ENCODE assay signal across 17 cellular contexts in the genomic region with DNA sequence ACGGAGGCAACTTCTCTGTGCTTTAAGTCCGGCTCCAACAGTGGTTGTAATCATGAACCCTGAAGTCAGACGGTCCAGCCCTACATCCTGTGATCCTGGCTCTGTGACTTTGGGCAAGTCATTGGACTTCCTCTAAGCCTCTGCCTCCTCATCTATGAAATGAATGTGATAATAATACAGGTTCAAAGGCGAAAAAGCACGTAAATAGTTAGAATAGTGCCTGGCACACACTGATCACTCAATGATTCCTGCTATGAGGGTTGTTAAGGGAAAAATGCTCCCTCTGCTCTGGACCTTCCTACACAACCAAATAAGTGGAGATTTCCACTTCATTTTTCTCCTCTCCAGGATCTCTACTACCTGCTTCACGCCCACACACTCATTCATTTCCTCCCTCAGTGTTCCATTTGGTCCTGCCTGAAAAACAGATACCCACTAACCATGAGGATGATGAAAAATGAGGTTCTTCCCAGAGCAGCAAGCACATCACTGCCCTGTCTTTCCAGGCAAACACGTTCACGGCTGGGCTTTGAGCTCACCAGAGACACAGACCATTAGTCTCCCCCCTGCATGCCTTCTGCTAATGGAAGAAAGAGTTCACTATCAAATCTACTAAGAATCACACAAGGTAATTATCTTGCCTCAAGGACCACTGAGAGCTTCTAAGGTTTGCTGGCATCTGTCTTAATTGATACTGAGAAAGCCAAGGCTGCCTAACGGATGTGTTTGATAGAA. TPM values are rescaled to one million over a fixed set of nuclear protein-coding genes. Genes with fewer than 3 reads are reported as not detected.
A peak's percentile ranks its signal among the peaks of the same experiment; 100 is the strongest.
DNase-seq lines count a peak whose midpoint lies in the region; ATAC-seq and TF ChIP-seq lines count a peak whose summit lies in the region.
"Had no signal": no experiment of that assay in that cellular context is flagged by ENCODE, and none has a peak within 500 bp of the region (broad histone marks: within the 10 kb centered on the region; RNA-seq: fewer than 3 reads in every experiment).

No MANE protein-coding gene starts in this region.

- peak overlapping the region; percentile 66 for H2AK5ac ChIP-seq in IMR-90 (ENCODE audit: low read depth, low read length)
- H2AK5ac ChIP-seq in mesenchymal stem cell (ENCODE audit: low read length, severe bottlenecking): peak overlapping the region; percentile 33

- H4K20me1 ChIP-seq in IMR-90 (ENCODE audit: insufficient read depth, low read length): peaks cover 26% of the 10 kb centered on the region

- H3K4me3 ChIP-seq in IMR-90 (ENCODE audit: insufficient read depth, low read depth, low read length) (no peak overlapping the region), mesenchymal stem cell (ENCODE audit: insufficient read depth in 1 of 2, low read depth in 1 of 2, low read length in 2 of 2) (no peak overlapping the region)
- H3K4me3 ChIP-seq: SJCRH30 had no signal

- WGBS in IMR-90 (ENCODE audit: extremely low coverage in 2 of 2, insufficient read length in 1 of 2), 2 experiments: 100% methylated on average over 2 of the region's 9 CpGs; no CpG with 5 or more reads in 1 of the 2 experiments
- WGBS in mesenchymal stem cell: 81% methylated on average over 6 of the region's 9 CpGs

- H2BK120ac ChIP-seq in IMR-90 (ENCODE audit: low read depth, low read length) (peak overlapping the region; percentile 60), mesenchymal stem cell (ENCODE audit: low read depth, low read length) (no peak overlapping the region)

- H3K9ac ChIP-seq in IMR-90 (ENCODE audit: low read depth, low read length): no peak overlapping the region
- H3K9ac ChIP-seq in mesenchymal stem cell (ENCODE audit: low read length): no peak overlapping the region

- no peaks in the 10 kb centered on the region for H3K9me3 ChIP-seq in IMR-90 (ENCODE audit: control insufficient read depth, insufficient read depth, low read length)
- H3K9me3 ChIP-seq in mesenchymal stem cell (ENCODE audit: control insufficient read depth, low read length): no peaks in the 10 kb centered on the region
- H3K9me3 ChIP-seq: BE2C, SJCRH30 had no signal

- H2BK12ac ChIP-seq in mesenchymal stem cell (ENCODE audit: low read length in 2 of 2): no peak overlapping the region

- DNase-seq in IMR-90 (no peak), WTC11 (ENCODE audit: low spot score) (no peak), mesenchymal stem cell (no peak), left lobe of liver (ENCODE audit: low spot score) (no peak), SKM-1 (lab: John Stamatoyannopoulos, UW; ENCODE audit: unreplicated experiment) (no peak)
- DNase-seq: activated CD4-positive, alpha-beta T cell treated with anti-CD3 and anti-CD28 coated beads, Interleukin-2, amount 10 ng/mL, durations not matched to agents 7 days and 5 days; activated naive CD4-positive, alpha-beta T cell treated with anti-CD3 and anti-CD28 coated beads, Interleukin-2, amount 50 U/mL, for 16 hours; activated T-cell treated with anti-CD3 and anti-CD28 coated beads for 4 hours; BE2C; effector CD4-positive, alpha-beta T cell; left colon; NCI-H1436; NCI-H226; SJCRH30 had no signal

- TF ChIP-seq CTCF in IMR-90 (conservative IDR thresholded peaks at IDR 0.05; ENCODE audit: low read depth, low read length) (no peak), WTC11 (IDR thresholded peaks at IDR 0.05) (no peak)

- BruUV-seq in IMR-90 (replicated peaks; lab: Mats Ljungman, UMichigan): no TSS peak

- H4K5ac ChIP-seq in IMR-90 (ENCODE audit: low read depth, low read length): no peak overlapping the region

- H4K8ac ChIP-seq in IMR-90 (ENCODE audit: low read depth in 2 of 2, low read length in 2 of 2): peak overlapping the region in 1 of 2 experiments; percentile 12; a peak in 1 of 4 replicates
- no peak overlapping the region for H4K8ac ChIP-seq in mesenchymal stem cell (ENCODE audit: low read length)

- peaks cover 16% of the 10 kb centered on the region; the same call in 1 of the 2 replicates for H3K9me1 ChIP-seq in IMR-90 (ENCODE audit: insufficient read depth, low read length)

- H3K27ac Mint-ChIP-seq in WTC11: peak overlapping the region; percentile 10
- H3K27ac Mint-ChIP-seq: activated CD4-positive, alpha-beta T cell treated with anti-CD3 and anti-CD28 coated beads, Interleukin-2, amount 10 ng/mL, durations not matched to agents 7 days and 5 days; progenitor cell of endocrine pancreas had no signal

- H3K36me3 Mint-ChIP-seq in WTC11: no peaks in the 10 kb centered on the region

- H3K27ac ChIP-seq in IMR-90 (ENCODE audit: insufficient read depth, low read length) (no peak overlapping the region), mesenchymal stem cell (ENCODE audit: low read length, poor library complexity, severe bottlenecking) (no peak overlapping the region), temporal lobe (ENCODE audit: low read depth, low read length) (peak overlapping the region; percentile 28)
- H3K27ac ChIP-seq: SJCRH30 had no signal

- H3K79me1 ChIP-seq in IMR-90 (ENCODE audit: low read depth in 1 of 2, low read length in 2 of 2): peaks cover 45 to 83% of the 10 kb centered on the region in 2 experiments
- H3K79me1 ChIP-seq in mesenchymal stem cell (replicated peaks; ENCODE audit: low read length, poor library complexity, severe bottlenecking): peaks cover 35% of the 10 kb centered on the region

- peak overlapping the region; percentile 69 for H4K91ac ChIP-seq in IMR-90 (ENCODE audit: insufficient read depth, low read depth, low read length)
- H4K91ac ChIP-seq in mesenchymal stem cell (ENCODE audit: low read length): no peak overlapping the region

- in situ Hi-C loops in IMR-90 (cut with MboI; ENCODE audit: low sequenced_read_pairs): no loop called here

- H3K27me3 ChIP-seq in IMR-90 (ENCODE audit: control insufficient read depth, insufficient read depth, low read length): no peaks in the 10 kb centered on the region
- H3K27me3 ChIP-seq in mesenchymal stem cell (ENCODE audit: control insufficient read depth in 1 of 2, insufficient read depth in 1 of 2, low read length in 2 of 2): no peaks in the 10 kb centered on the region
- H3K27me3 ChIP-seq: BE2C, SJCRH30 had no signal

- H3K18ac ChIP-seq in IMR-90 (ENCODE audit: low read depth, low read length): peak overlapping the region; percentile 45; the same call in 1 of the 2 replicates
- no peak overlapping the region for H3K18ac ChIP-seq in mesenchymal stem cell (ENCODE audit: low read depth in 1 of 2, low read length in 2 of 2)

- intact Hi-C loops in IMR-90 (cut with micrococcal nuclease): no loop called here

- peak overlapping the region; percentile 53; the same call in 1 of the 2 replicates for H3K23ac ChIP-seq in IMR-90 (ENCODE audit: low read depth, low read length)
- no peak overlapping the region for H3K23ac ChIP-seq in mesenchymal stem cell (ENCODE audit: low read length in 2 of 2)

- H3K4me1 Mint-ChIP-seq in WTC11: peaks cover 69% of the 10 kb centered on the region
- H3K4me1 Mint-ChIP-seq: activated CD4-positive, alpha-beta T cell treated with anti-CD3 and anti-CD28 coated beads, Interleukin-2, amount 10 ng/mL, durations not matched to agents 7 days and 5 days had no signal

- H3K9me3 Mint-ChIP-seq in WTC11: no peaks in the 10 kb centered on the region
- H3K9me3 Mint-ChIP-seq: activated CD4-positive, alpha-beta T cell treated with anti-CD3 and anti-CD28 coated beads, Interleukin-2, amount 10 ng/mL, durations not matched to agents 7 days and 5 days had no signal

- H3K4me2 ChIP-seq in IMR-90 (ENCODE audit: low read depth, low read length) (no peak overlapping the region), mesenchymal stem cell (ENCODE audit: low read length, poor library complexity, severe bottlenecking) (no peak overlapping the region)

- POLR2A ChIA-PET in IMR-90 (lab: Charles Lee; ENCODE audit: unreplicated experiment) (no interaction called here), WTC11 (lab: Charles Lee) (no interaction called here)

- H3K14ac ChIP-seq in IMR-90 (replicated peaks; ENCODE audit: low read depth, low read length) (peak overlapping the region; percentile 46), mesenchymal stem cell (ENCODE audit: low read length in 2 of 2) (no peak overlapping the region)

- peak overlapping the region; percentile 64 for H2BK20ac ChIP-seq in IMR-90 (ENCODE audit: low read depth, low read length)

- ATAC-seq in IMR-90 (ENCODE audit: low read depth) (no peak), WTC11 (no peak), left lobe of liver (no peak), HG03025 (IDR thresholded peaks at IDR 0.05; ENCODE audit: low FRiP score, unreplicated experiment) (no peak)
- ATAC-seq: left colon had no signal

- H2AFZ ChIP-seq in IMR-90 (replicated peaks; ENCODE audit: low read length, poor library complexity): no peak overlapping the region
- no peak overlapping the region for H2AFZ ChIP-seq in mesenchymal stem cell (ENCODE audit: low read depth, low read length)

- TF ChIP-seq RAD21 in IMR-90 (IDR thresholded peaks at IDR 0.05; ENCODE audit: low read length): no peak

- dilution Hi-C loops in IMR-90 (cut with HindIII; ENCODE audit: low sequenced_read_pairs, unreplicated experiment): no loop called here

- H3K36me3 ChIP-seq in IMR-90 (ENCODE audit: control insufficient read depth, insufficient read depth, low read length): no peaks in the 10 kb centered on the region
- peaks cover 0 to 8% of the 10 kb centered on the region in 2 experiments for H3K36me3 ChIP-seq in mesenchymal stem cell (ENCODE audit: control insufficient read depth in 1 of 2, insufficient read depth in 2 of 2, low read depth in 1 of 2, low read length in 2 of 2)
- H3K36me3 ChIP-seq: BE2C, SJCRH30 had no signal

- CTCF ChIA-PET in IMR-90 (lab: Yijun Ruan, JAX) (no interaction called here), WTC11 (lab: Charles Lee) (no interaction called here)

- H3K4me1 ChIP-seq in IMR-90 (ENCODE audit: control insufficient read depth, insufficient read depth, low read length) (peaks cover 15% of the 10 kb centered on the region), mesenchymal stem cell (ENCODE audit: control insufficient read depth, insufficient read depth, low read depth, low read length) (peaks cover 32% of the 10 kb centered on the region)
- H3K4me1 ChIP-seq: BE2C had no signal

- no peak for TF ChIP-seq POLR2A in IMR-90 (IDR thresholded peaks at IDR 0.05; ENCODE audit: low read depth, low read length)

- H2AK9ac ChIP-seq in IMR-90 (replicated peaks; ENCODE audit: low read depth, low read length, poor library complexity): no peak overlapping the region

- H3K4ac ChIP-seq in IMR-90 (ENCODE audit: low read depth, low read length) (peak overlapping the region; percentile 66), mesenchymal stem cell (ENCODE audit: low read depth in 1 of 2, low read length in 2 of 2) (peak overlapping the region in 1 of 2 experiments; percentile 47)

- H3K27me3 Mint-ChIP-seq in WTC11 (ENCODE audit: low read depth): no peaks in the 10 kb centered on the region
- H3K27me3 Mint-ChIP-seq: progenitor cell of endocrine pancreas had no signal

- H2BK15ac ChIP-seq in IMR-90 (ENCODE audit: low read depth, low read length) (peak overlapping the region; percentile 12; the same call in 2 of the 3 replicates), mesenchymal stem cell (ENCODE audit: low read depth, poor library complexity, severe bottlenecking) (no peak overlapping the region)

- H2BK5ac ChIP-seq in IMR-90 (ENCODE audit: low read depth, low read length, poor library complexity, severe bottlenecking) (no peak overlapping the region), mesenchymal stem cell (ENCODE audit: low read depth, low read length, poor library complexity, severe bottlenecking) (no peak overlapping the region)

- H3K56ac ChIP-seq in IMR-90 (ENCODE audit: extremely low read depth, insufficient read depth, low read length): no peak overlapping the region

- no peak overlapping the region for H3K4me3 Mint-ChIP-seq in WTC11
- H3K4me3 Mint-ChIP-seq: activated CD4-positive, alpha-beta T cell treated with anti-CD3 and anti-CD28 coated beads, Interleukin-2, amount 10 ng/mL, durations not matched to agents 7 days and 5 days had no signal

RNA-seq across cellular contexts. Expression of gene NUAK1, which starts 13.2 kb away (rescaled TPM):
- total RNA-seq in IMR-90 (2012; rRNA removed) (8.8 and 8.9 TPM in 2 replicates), WTC11 (2021) (10.3 to 15.9 TPM (median 12.3 TPM) in 3 replicates), temporal lobe (35.2 TPM), left lobe of liver (3.4 TPM)
- polyA plus RNA-seq in IMR-90 (2012; rRNA removed): 4.8 and 4.9 TPM in 2 replicates
- polyA plus RNA-seq in IMR-90 (2012; cell fraction: cytosol; rRNA removed): 3.0 and 3.1 TPM in 2 replicates
- polyA plus RNA-seq in IMR-90 (2012; cell fraction: nucleus; rRNA removed; ENCODE audit: low replicate concordance): 4.5 and 10.4 TPM in 2 replicates
- 8.2 TPM for polyA plus RNA-seq in mesenchymal stem cell (2013, experiment 1 of 2)
- polyA plus RNA-seq in mesenchymal stem cell (2013, experiment 2 of 2): 7.9 TPM
- total RNA-seq: activated CD4-positive, alpha-beta T cell treated with anti-CD3 and anti-CD28 coated beads, Interleukin-2, amount 10 ng/mL, durations not matched to agents 7 days and 5 days had no signal
